1 cellular context compared by ENCODE assay signal in the genomic region with DNA sequence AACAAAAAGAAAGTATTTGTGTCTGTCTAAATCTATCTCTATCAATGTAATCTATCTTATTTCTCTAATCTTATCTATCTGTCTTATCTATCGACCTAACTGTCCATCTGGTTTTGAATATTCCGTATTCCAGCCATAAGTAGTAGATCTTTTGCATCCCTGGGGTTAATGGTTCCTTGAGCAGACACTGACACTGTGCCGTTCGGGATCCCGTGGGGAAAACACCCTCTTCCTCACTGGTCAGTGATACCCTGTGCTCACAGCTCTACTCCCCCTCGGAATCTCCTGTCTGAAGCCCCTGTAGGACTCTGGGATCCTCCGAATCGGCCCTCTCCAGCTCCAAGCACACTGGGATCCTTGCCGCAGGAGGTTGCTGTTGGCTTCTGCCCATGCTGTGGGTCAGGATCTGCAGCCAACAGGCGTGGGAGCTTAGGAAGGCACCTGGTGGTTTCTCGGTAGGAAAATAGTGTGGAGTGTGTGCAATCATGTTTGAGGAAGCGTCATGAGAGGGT.
A peak's percentile ranks its signal among the peaks of the same experiment; 100 is the strongest.
TF ChIP-seq lines count a peak whose summit lies in the region.

No MANE protein-coding gene starts in this region.

TF ChIP-seq in HEK293, 187 proteins besides CTCF, POLR2A, EP300 and RAD21 (continued from another document and continues in another):
- TF ChIP-seq ZNF266 (tag by site-specific recombination; IDR thresholded peaks at IDR 0.05; ENCODE audit: low read depth) = no peak
- TF ChIP-seq ZNF426 (tag by site-specific recombination; IDR thresholded peaks at IDR 0.05) = no peak
- TF ChIP-seq, protein P1, sequence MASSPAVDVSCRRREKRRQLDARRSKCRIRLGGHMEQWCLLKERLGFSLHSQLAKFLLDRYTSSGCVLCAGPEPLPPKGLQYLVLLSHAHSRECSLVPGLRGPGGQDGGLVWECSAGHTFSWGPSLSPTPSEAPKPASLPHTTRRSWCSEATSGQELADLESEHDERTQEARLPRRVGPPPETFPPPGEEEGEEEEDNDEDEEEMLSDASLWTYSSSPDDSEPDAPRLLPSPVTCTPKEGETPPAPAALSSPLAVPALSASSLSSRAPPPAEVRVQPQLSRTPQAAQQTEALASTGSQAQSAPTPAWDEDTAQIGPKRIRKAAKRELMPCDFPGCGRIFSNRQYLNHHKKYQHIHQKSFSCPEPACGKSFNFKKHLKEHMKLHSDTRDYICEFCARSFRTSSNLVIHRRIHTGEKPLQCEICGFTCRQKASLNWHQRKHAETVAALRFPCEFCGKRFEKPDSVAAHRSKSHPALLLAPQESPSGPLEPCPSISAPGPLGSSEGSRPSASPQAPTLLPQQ (tag by site-specific recombination; IDR thresholded peaks at IDR 0.05) = no peak; the same call in 1 of the 2 replicates
- no peak for TF ChIP-seq OSR2 (tag by site-specific recombination; IDR thresholded peaks at IDR 0.05)
- peak; percentile 100 for TF ChIP-seq ZBTB17 (tag by site-specific recombination; IDR thresholded peaks at IDR 0.05)
- TF ChIP-seq ZNF654 (tag by site-specific recombination; IDR thresholded peaks at IDR 0.05; ENCODE audit: low read depth) = no peak
- TF ChIP-seq ZNF19 (tag by site-specific recombination; IDR thresholded peaks at IDR 0.05; ENCODE audit: low read depth) = no peak
- TF ChIP-seq ZNF658 (tag by site-specific recombination; IDR thresholded peaks at IDR 0.05) = no peak
- no peak for TF ChIP-seq ZNF747 (tag by site-specific recombination; IDR thresholded peaks at IDR 0.05)
- no peak for TF ChIP-seq ZNF707 (tag by site-specific recombination; IDR thresholded peaks at IDR 0.05)
- TF ChIP-seq, protein P2, sequence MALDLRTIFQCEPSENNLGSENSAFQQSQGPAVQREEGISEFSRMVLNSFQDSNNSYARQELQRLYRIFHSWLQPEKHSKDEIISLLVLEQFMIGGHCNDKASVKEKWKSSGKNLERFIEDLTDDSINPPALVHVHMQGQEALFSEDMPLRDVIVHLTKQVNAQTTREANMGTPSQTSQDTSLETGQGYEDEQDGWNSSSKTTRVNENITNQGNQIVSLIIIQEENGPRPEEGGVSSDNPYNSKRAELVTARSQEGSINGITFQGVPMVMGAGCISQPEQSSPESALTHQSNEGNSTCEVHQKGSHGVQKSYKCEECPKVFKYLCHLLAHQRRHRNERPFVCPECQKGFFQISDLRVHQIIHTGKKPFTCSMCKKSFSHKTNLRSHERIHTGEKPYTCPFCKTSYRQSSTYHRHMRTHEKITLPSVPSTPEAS (tag by site-specific recombination; IDR thresholded peaks at IDR 0.05) = no peak
- TF ChIP-seq, protein P3, sequence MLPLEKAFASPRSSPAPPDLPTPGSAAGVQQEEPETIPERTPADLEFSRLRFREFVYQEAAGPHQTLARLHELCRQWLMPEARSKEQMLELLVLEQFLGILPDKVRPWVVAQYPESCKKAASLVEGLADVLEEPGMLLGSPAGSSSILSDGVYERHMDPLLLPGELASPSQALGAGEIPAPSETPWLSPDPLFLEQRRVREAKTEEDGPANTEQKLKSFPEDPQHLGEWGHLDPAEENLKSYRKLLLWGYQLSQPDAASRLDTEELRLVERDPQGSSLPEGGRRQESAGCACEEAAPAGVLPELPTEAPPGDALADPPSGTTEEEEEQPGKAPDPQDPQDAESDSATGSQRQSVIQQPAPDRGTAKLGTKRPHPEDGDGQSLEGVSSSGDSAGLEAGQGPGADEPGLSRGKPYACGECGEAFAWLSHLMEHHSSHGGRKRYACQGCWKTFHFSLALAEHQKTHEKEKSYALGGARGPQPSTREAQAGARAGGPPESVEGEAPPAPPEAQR (tag by site-specific recombination; IDR thresholded peaks at IDR 0.05) = no peak
- TF ChIP-seq ZNF423 (tag by site-specific recombination; IDR thresholded peaks at IDR 0.05) = no peak
- no peak for TF ChIP-seq ZNF624 (tag by site-specific recombination; IDR thresholded peaks at IDR 0.05)
- TF ChIP-seq, protein P4, sequence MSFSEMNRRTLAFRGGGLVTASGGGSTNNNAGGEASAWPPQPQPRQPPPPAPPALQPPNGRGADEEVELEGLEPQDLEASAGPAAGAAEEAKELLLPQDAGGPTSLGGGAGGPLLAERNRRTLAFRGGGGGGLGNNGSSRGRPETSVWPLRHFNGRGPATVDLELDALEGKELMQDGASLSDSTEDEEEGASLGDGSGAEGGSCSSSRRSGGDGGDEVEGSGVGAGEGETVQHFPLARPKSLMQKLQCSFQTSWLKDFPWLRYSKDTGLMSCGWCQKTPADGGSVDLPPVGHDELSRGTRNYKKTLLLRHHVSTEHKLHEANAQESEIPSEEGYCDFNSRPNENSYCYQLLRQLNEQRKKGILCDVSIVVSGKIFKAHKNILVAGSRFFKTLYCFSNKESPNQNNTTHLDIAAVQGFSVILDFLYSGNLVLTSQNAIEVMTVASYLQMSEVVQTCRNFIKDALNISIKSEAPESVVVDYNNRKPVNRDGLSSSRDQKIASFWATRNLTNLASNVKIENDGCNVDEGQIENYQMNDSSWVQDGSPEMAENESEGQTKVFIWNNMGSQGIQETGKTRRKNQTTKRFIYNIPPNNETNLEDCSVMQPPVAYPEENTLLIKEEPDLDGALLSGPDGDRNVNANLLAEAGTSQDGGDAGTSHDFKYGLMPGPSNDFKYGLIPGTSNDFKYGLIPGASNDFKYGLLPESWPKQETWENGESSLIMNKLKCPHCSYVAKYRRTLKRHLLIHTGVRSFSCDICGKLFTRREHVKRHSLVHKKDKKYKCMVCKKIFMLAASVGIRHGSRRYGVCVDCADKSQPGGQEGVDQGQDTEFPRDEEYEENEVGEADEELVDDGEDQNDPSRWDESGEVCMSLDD (tag by site-specific recombination; IDR thresholded peaks at IDR 0.05) = no peak
- TF ChIP-seq, protein P5, sequence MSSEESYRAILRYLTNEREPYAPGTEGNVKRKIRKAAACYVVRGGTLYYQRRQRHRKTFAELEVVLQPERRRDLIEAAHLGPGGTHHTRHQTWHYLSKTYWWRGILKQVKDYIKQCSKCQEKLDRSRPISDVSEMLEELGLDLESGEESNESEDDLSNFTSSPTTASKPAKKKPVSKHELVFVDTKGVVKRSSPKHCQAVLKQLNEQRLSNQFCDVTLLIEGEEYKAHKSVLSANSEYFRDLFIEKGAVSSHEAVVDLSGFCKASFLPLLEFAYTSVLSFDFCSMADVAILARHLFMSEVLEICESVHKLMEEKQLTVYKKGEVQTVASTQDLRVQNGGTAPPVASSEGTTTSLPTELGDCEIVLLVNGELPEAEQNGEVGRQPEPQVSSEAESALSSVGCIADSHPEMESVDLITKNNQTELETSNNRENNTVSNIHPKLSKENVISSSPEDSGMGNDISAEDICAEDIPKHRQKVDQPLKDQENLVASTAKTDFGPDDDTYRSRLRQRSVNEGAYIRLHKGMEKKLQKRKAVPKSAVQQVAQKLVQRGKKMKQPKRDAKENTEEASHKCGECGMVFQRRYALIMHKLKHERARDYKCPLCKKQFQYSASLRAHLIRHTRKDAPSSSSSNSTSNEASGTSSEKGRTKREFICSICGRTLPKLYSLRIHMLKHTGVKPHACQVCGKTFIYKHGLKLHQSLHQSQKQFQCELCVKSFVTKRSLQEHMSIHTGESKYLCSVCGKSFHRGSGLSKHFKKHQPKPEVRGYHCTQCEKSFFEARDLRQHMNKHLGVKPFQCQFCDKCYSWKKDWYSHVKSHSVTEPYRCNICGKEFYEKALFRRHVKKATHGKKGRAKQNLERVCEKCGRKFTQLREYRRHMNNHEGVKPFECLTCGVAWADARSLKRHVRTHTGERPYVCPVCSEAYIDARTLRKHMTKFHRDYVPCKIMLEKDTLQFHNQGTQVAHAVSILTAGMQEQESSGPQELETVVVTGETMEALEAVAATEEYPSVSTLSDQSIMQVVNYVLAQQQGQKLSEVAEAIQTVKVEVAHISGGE (tag by site-specific recombination; conservative IDR thresholded peaks at IDR 0.05; ENCODE audit: low read depth) = peak; percentile 19; the same call in 1 of the 2 replicates
- TF ChIP-seq ZNF23 (tag by site-specific recombination; IDR thresholded peaks at IDR 0.05; ENCODE audit: borderline replicate concordance) = no peak
- TF ChIP-seq ZNF214 (tag by site-specific recombination; IDR thresholded peaks at IDR 0.05; ENCODE audit: borderline replicate concordance) = no peak
- TF ChIP-seq ZFP69B (tag by site-specific recombination; IDR thresholded peaks at IDR 0.05) = no peak
- peak; percentile 40; the same call in 1 of the 2 replicates for TF ChIP-seq BCL11B (tag by site-specific recombination; IDR thresholded peaks at IDR 0.05; ENCODE audit: low read depth)
- no peak for TF ChIP-seq ZNF114 (tag by site-specific recombination; IDR thresholded peaks at IDR 0.05)
- peak; percentile 98 for TF ChIP-seq ZIC2 (tag by site-specific recombination; IDR thresholded peaks at IDR 0.05)
- no peak for TF ChIP-seq ZNF184 (tag by site-specific recombination; IDR thresholded peaks at IDR 0.05)
- TF ChIP-seq, protein P6, sequence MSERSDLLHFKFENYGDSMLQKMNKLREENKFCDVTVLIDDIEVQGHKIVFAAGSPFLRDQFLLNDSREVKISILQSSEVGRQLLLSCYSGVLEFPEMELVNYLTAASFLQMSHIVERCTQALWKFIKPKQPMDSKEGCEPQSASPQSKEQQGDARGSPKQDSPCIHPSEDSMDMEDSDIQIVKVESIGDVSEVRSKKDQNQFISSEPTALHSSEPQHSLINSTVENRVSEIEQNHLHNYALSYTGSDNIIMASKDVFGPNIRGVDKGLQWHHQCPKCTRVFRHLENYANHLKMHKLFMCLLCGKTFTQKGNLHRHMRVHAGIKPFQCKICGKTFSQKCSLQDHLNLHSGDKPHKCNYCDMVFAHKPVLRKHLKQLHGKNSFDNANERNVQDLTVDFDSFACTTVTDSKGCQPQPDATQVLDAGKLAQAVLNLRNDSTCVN (tag by site-specific recombination; optimal IDR thresholded peaks at IDR 0.05) = no peak
- no peak for TF ChIP-seq ZNF324 (tag by site-specific recombination; IDR thresholded peaks at IDR 0.05)
- TF ChIP-seq, protein P7, sequence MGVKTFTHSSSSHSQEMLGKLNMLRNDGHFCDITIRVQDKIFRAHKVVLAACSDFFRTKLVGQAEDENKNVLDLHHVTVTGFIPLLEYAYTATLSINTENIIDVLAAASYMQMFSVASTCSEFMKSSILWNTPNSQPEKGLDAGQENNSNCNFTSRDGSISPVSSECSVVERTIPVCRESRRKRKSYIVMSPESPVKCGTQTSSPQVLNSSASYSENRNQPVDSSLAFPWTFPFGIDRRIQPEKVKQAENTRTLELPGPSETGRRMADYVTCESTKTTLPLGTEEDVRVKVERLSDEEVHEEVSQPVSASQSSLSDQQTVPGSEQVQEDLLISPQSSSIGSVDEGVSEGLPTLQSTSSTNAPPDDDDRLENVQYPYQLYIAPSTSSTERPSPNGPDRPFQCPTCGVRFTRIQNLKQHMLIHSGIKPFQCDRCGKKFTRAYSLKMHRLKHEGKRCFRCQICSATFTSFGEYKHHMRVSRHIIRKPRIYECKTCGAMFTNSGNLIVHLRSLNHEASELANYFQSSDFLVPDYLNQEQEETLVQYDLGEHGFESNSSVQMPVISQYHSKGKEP (tag by site-specific recombination; IDR thresholded peaks at IDR 0.05) = no peak
- TF ChIP-seq, protein P8, sequence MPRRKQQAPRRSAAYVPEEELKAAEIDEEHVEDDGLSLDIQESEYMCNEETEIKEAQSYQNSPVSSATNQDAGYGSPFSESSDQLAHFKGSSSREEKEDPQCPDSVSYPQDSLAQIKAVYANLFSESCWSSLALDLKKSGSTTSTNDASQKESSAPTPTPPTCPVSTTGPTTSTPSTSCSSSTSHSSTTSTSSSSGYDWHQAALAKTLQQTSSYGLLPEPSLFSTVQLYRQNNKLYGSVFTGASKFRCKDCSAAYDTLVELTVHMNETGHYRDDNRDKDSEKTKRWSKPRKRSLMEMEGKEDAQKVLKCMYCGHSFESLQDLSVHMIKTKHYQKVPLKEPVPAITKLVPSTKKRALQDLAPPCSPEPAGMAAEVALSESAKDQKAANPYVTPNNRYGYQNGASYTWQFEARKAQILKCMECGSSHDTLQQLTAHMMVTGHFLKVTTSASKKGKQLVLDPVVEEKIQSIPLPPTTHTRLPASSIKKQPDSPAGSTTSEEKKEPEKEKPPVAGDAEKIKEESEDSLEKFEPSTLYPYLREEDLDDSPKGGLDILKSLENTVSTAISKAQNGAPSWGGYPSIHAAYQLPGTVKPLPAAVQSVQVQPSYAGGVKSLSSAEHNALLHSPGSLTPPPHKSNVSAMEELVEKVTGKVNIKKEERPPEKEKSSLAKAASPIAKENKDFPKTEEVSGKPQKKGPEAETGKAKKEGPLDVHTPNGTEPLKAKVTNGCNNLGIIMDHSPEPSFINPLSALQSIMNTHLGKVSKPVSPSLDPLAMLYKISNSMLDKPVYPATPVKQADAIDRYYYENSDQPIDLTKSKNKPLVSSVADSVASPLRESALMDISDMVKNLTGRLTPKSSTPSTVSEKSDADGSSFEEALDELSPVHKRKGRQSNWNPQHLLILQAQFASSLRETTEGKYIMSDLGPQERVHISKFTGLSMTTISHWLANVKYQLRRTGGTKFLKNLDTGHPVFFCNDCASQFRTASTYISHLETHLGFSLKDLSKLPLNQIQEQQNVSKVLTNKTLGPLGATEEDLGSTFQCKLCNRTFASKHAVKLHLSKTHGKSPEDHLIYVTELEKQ (tag by site-specific recombination; IDR thresholded peaks at IDR 0.05; ENCODE audit: borderline replicate concordance) = no peak
- peak; percentile 90 for TF ChIP-seq ZNF600 (tag by site-specific recombination; IDR thresholded peaks at IDR 0.05)
- TF ChIP-seq, protein P9, sequence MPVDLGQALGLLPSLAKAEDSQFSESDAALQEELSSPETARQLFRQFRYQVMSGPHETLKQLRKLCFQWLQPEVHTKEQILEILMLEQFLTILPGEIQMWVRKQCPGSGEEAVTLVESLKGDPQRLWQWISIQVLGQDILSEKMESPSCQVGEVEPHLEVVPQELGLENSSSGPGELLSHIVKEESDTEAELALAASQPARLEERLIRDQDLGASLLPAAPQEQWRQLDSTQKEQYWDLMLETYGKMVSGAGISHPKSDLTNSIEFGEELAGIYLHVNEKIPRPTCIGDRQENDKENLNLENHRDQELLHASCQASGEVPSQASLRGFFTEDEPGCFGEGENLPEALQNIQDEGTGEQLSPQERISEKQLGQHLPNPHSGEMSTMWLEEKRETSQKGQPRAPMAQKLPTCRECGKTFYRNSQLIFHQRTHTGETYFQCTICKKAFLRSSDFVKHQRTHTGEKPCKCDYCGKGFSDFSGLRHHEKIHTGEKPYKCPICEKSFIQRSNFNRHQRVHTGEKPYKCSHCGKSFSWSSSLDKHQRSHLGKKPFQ (tag by site-specific recombination; IDR thresholded peaks at IDR 0.05) = 0 out of 2 replicates have a peak, but pooled peaks have one; percentile 9
- no peak for TF ChIP-seq ZNF394 (tag by site-specific recombination; IDR thresholded peaks at IDR 0.05; ENCODE audit: borderline replicate concordance)
- TF ChIP-seq KLF1 (tag by site-specific recombination; IDR thresholded peaks at IDR 0.05) = no peak
- no peak for TF ChIP-seq ZNF830 (tag by site-specific recombination; IDR thresholded peaks at IDR 0.05; ENCODE audit: low read depth)
- TF ChIP-seq YY2 (tag by site-specific recombination; IDR thresholded peaks at IDR 0.05) = no peak
- TF ChIP-seq ZNF366 (tag by site-specific recombination; conservative IDR thresholded peaks at IDR 0.05) = 0 out of 2 replicates have a peak, but pooled peaks have one; percentile 5
- no peak for TF ChIP-seq ZNF433 (tag by site-specific recombination; IDR thresholded peaks at IDR 0.05; ENCODE audit: low read depth)
- TF ChIP-seq ZNF549 (tag by site-specific recombination; IDR thresholded peaks at IDR 0.05) = no peak
- TF ChIP-seq ZNF677 (tag by site-specific recombination; IDR thresholded peaks at IDR 0.05) = no peak
- no peak for TF ChIP-seq MZF1 (tag by site-specific recombination; IDR thresholded peaks at IDR 0.05; ENCODE audit: borderline replicate concordance)
- TF ChIP-seq, protein P10, sequence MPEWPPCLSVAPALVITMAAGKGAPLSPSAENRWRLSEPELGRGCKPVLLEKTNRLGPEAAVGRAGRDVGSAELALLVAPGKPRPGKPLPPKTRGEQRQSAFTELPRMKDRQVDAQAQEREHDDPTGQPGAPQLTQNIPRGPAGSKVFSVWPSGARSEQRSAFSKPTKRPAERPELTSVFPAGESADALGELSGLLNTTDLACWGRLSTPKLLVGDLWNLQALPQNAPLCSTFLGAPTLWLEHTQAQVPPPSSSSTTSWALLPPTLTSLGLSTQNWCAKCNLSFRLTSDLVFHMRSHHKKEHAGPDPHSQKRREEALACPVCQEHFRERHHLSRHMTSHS (tag by site-specific recombination; IDR thresholded peaks at IDR 0.05) = no peak
